In the genomic region with DNA sequence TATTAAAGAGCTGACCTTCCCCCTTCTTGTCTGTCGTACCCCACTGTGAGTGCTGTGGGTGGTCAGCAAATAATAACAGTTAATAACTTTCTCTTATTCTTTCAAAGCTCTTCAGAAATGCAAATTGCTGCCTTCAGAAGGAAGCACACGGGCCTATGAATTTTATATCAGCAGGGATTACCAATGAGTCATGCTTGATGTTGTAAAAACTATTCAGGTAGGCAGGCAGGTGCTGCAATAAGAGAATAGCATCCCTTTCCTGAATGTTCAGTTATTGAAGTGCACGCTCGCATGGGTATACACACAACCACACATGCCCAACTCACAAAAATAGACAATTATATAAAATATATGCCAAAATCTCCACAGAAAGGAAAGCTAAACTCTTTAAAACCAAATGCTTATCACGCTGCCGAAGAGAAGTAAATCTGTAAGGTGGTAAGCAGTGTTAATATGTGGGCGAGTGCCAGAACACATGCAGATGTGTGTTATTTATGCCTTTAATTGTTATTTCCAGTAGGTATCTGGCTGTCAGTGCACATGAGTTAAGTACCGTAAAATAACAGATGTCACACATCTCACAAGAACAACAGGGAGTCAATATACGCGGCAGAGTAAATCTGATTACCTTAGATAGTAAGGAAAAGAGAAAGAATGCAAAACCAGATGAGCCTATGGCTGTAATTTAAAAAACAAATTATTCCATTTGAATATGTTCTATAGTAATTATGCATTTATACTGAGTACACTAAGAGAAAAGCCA, we compare ENCODE assay signal across 19 cellular contexts. TPM values are rescaled to one million over a fixed set of nuclear protein-coding genes. Genes with fewer than 3 reads are reported as not detected.
DNase-seq lines count a peak whose midpoint lies in the region; ATAC-seq and TF ChIP-seq lines count a peak whose summit lies in the region.
"Had no signal": no experiment of that assay in that cellular context is flagged by ENCODE, and none has a peak within 500 bp of the region (broad histone marks: within the 10 kb centered on the region; RNA-seq: fewer than 3 reads in every experiment).

No MANE protein-coding gene starts in this region.

- intact Hi-C loops in A673 (cut with micrococcal nuclease; ENCODE audit: unreplicated experiment), result no loop called here

- CTCF ChIA-PET in A673 (lab: Charles Lee), result no interaction called here
- CTCF ChIA-PET in activated CD4-positive, alpha-beta memory T cell treated with anti-CD3 and anti-CD28 coated beads, Interleukin-2, amount 10 ng/mL, durations not matched to agents 7 days and 5 days (lab: Charles Lee), result no interaction called here

- no peaks in the 10 kb centered on the region for H3K36me3 Mint-ChIP-seq in activated naive CD8-positive, alpha-beta T cell treated with anti-CD3 and anti-CD28 coated beads, Interleukin-2, amount 50 U/mL, for 24 hours (ENCODE audit: low read depth)
- no peaks in the 10 kb centered on the region for H3K36me3 Mint-ChIP-seq in activated CD4-positive, alpha-beta memory T cell treated with anti-CD3 and anti-CD28 coated beads, Interleukin-2, amount 10 ng/mL, durations not matched to agents 7 days and 5 days (ENCODE audit: low read depth)
- H3K36me3 Mint-ChIP-seq: brain, natural killer cell had no signal

- H3K27ac Mint-ChIP-seq in activated naive CD8-positive, alpha-beta T cell treated with anti-CD3 and anti-CD28 coated beads, Interleukin-2, amount 50 U/mL, for 24 hours, result no peak overlapping the region
- no peak overlapping the region for H3K27ac Mint-ChIP-seq in activated CD4-positive, alpha-beta memory T cell treated with anti-CD3 and anti-CD28 coated beads, Interleukin-2, amount 10 ng/mL, durations not matched to agents 7 days and 5 days
- H3K27ac Mint-ChIP-seq: effector memory CD8-positive, alpha-beta T cell; natural killer cell had no signal

- no peaks in the 10 kb centered on the region for H3K27me3 ChIP-seq in A673 (replicated peaks; ENCODE audit: insufficient read depth, low read depth, low read length, poor library complexity)
- H3K27me3 ChIP-seq: suprapubic skin had no signal

- no peaks in the 10 kb centered on the region for H3K36me3 ChIP-seq in A673 (ENCODE audit: insufficient read depth, low read length, poor library complexity, severe bottlenecking)
- H3K36me3 ChIP-seq: suprapubic skin had no signal

- no peaks in the 10 kb centered on the region for H3K9me3 ChIP-seq in A673 (ENCODE audit: low read depth, low read length, poor library complexity, severe bottlenecking)
- H3K9me3 ChIP-seq: suprapubic skin had no signal

- H3K9me3 Mint-ChIP-seq in activated naive CD8-positive, alpha-beta T cell treated with anti-CD3 and anti-CD28 coated beads, Interleukin-2, amount 50 U/mL, for 24 hours, result no peaks in the 10 kb centered on the region
- no peaks in the 10 kb centered on the region for H3K9me3 Mint-ChIP-seq in activated CD4-positive, alpha-beta memory T cell treated with anti-CD3 and anti-CD28 coated beads, Interleukin-2, amount 10 ng/mL, durations not matched to agents 7 days and 5 days
- H3K9me3 Mint-ChIP-seq: effector memory CD8-positive, alpha-beta T cell; natural killer cell had no signal

- peaks cover 8% of the 10 kb centered on the region for H3K27me3 Mint-ChIP-seq in activated naive CD8-positive, alpha-beta T cell treated with anti-CD3 and anti-CD28 coated beads, Interleukin-2, amount 50 U/mL, for 24 hours
- H3K27me3 Mint-ChIP-seq in activated CD4-positive, alpha-beta memory T cell treated with anti-CD3 and anti-CD28 coated beads, Interleukin-2, amount 10 ng/mL, durations not matched to agents 7 days and 5 days, result peaks cover 10% of the 10 kb centered on the region
- H3K27me3 Mint-ChIP-seq: brain had no signal

- H3K4me1 ChIP-seq in A673 (ENCODE audit: insufficient read depth, low read length, poor library complexity, severe bottlenecking), result no peaks in the 10 kb centered on the region
- H3K4me1 ChIP-seq: suprapubic skin had no signal

- no peak overlapping the region for H3K4me3 Mint-ChIP-seq in activated naive CD8-positive, alpha-beta T cell treated with anti-CD3 and anti-CD28 coated beads, Interleukin-2, amount 50 U/mL, for 24 hours
- no peak overlapping the region for H3K4me3 Mint-ChIP-seq in activated CD4-positive, alpha-beta memory T cell treated with anti-CD3 and anti-CD28 coated beads, Interleukin-2, amount 10 ng/mL, durations not matched to agents 7 days and 5 days
- H3K4me3 Mint-ChIP-seq: effector memory CD8-positive, alpha-beta T cell; natural killer cell had no signal

- TF ChIP-seq CTCF in A673 (conservative IDR thresholded peaks at IDR 0.05; ENCODE audit: low read depth, low read length) (no peak), epithelial cell of esophagus (IDR thresholded peaks at IDR 0.05; ENCODE audit: insufficient read depth, low read depth, low read length, missing control alignments) (no peak)

- no peak overlapping the region for H3K27ac ChIP-seq in A673 (ENCODE audit: low read depth, low read length, poor library complexity, severe bottlenecking)
- H3K27ac ChIP-seq: C4-2B, suprapubic skin had no signal

- DNase-seq in A673 (ENCODE audit: low spot score) (peak; percentile 10), DMS153 treated with DMSO at 0.1 percent for 48 hours (lab: John Stamatoyannopoulos, UW; ENCODE audit: unreplicated experiment) (peak; percentile 40), NCI-H526 (lab: John Stamatoyannopoulos, UW) (peak; percentile 78 to 83), epithelial cell of esophagus (ENCODE audit: low read depth) (peak; percentile 43), T-helper 9 cell (no peak)
- no peak for DNase-seq in activated naive CD8-positive, alpha-beta T cell treated with anti-CD3 and anti-CD28 coated beads, Interleukin-2, amount 50 U/mL, for 24 hours
- DNase-seq in activated CD4-positive, alpha-beta memory T cell treated with anti-CD3 and anti-CD28 coated beads, Interleukin-2, amount 10 ng/mL, durations not matched to agents 7 days and 5 days, result no peak
- DNase-seq: activated CD4-positive, alpha-beta T cell treated with anti-CD3 and anti-CD28 coated beads for 48 hours; DND-41; effector memory CD8-positive, alpha-beta T cell; glutamatergic neuron; natural killer cell; NCI-H1092; SW 1271 had no signal

- ATAC-seq in activated naive CD8-positive, alpha-beta T cell treated with anti-CD3 and anti-CD28 coated beads, Interleukin-2, amount 50 U/mL, for 24 hours, result no peak
- ATAC-seq in HG03571 (IDR thresholded peaks at IDR 0.05; ENCODE audit: unreplicated experiment), result no peak
- ATAC-seq: effector memory CD8-positive, alpha-beta T cell; natural killer cell; Right ventricle myocardium inferior had no signal

- BruUV-seq in A673 (replicated peaks; lab: Mats Ljungman, UMichigan), result no TSS peak

- no peak overlapping the region for H3K4me3 ChIP-seq in A673 (ENCODE audit: low read depth, low read length, poor library complexity, severe bottlenecking)
- H3K4me3 ChIP-seq in epithelial cell of esophagus (ENCODE audit: low read length), result no peak overlapping the region
- H3K4me3 ChIP-seq: suprapubic skin had no signal

- peaks cover 6% of the 10 kb centered on the region for H3K4me1 Mint-ChIP-seq in activated naive CD8-positive, alpha-beta T cell treated with anti-CD3 and anti-CD28 coated beads, Interleukin-2, amount 50 U/mL, for 24 hours
- peaks cover 18% of the 10 kb centered on the region for H3K4me1 Mint-ChIP-seq in activated CD4-positive, alpha-beta memory T cell treated with anti-CD3 and anti-CD28 coated beads, Interleukin-2, amount 10 ng/mL, durations not matched to agents 7 days and 5 days
- H3K4me1 Mint-ChIP-seq: natural killer cell had no signal

- POLR2A ChIA-PET in A673 (lab: Charles Lee; ENCODE audit: low non-redundant PET), result no interaction called here
- POLR2A ChIA-PET in activated CD4-positive, alpha-beta memory T cell treated with anti-CD3 and anti-CD28 coated beads, Interleukin-2, amount 10 ng/mL, durations not matched to agents 7 days and 5 days (lab: Charles Lee), result interaction anchor here (2.0 kb wide), 1 partner anchor 34 kb away, joined by 9 read pairs; the partner anchor contains the start of genes DNAJB9 and THAP5

RNA-seq across cellular contexts. Expression of gene DNAJB9, which starts 34.4 kb away (rescaled TPM):
- total RNA-seq in A673 (2021), result 8.1 and 12.9 TPM in 2 replicates
- total RNA-seq in activated CD4-positive, alpha-beta memory T cell treated with anti-CD3 and anti-CD28 coated beads, Interleukin-2, amount 10 ng/mL, durations not matched to agents 7 days and 5 days, result 10 to 100 TPM; 22.7 to 23.2 TPM

RNA-seq across cellular contexts. Expression of gene THAP5, which starts 34.6 kb away (rescaled TPM):
- total RNA-seq in A673 (2021), result 38.1 and 39.4 TPM in 2 replicates
- total RNA-seq in activated CD4-positive, alpha-beta memory T cell treated with anti-CD3 and anti-CD28 coated beads, Interleukin-2, amount 10 ng/mL, durations not matched to agents 7 days and 5 days, result 10 to 100 TPM; 28.7 to 28.8 TPM

Comparison
In these comparisons a context has a peak if more than half of its experiments do, and no peak if none do; other contexts are left out.
1. DNase-seq: peak in A673 (single experiment), DMS153 treated with DMSO at 0.1 percent for 48 hours (single experiment), NCI-H526 (2 of 2) and epithelial cell of esophagus (single experiment); none in T-helper 9 cell (single experiment), activated naive CD8-positive, alpha-beta T cell treated with anti-CD3 and anti-CD28 coated beads, Interleukin-2, amount 50 U/mL, for 24 hours (single experiment) and activated CD4-positive, alpha-beta memory T cell treated with anti-CD3 and anti-CD28 coated beads, Interleukin-2, amount 10 ng/mL, durations not matched to agents 7 days and 5 days (single experiment).